33 cellular contexts compared by ENCODE assay signal in genomic region chr5:27406020-27406419, GRCh38.
"Had no signal": no experiment of that assay in that cellular context is flagged by ENCODE, and none has a peak within 500 bp of the region (broad histone marks: within the 10 kb centered on the region; RNA-seq: fewer than 3 reads in every experiment).

No MANE protein-coding gene starts in this region.

- H3K4me1 ChIP-seq: adrenal gland, ascending aorta, body of pancreas, breast epithelium, colonic mucosa had no signal

- H3K9me3 ChIP-seq: adrenal gland, ascending aorta, body of pancreas, breast epithelium, colonic mucosa had no signal

- DNase-seq: activated effector memory CD4-positive, alpha-beta T cell treated with anti-CD3 and anti-CD28 coated beads, Interleukin-2, amount 50 U/mL, for 16 hours; activated effector memory CD4-positive, alpha-beta T cell treated with Interleukin-2 at 50 U/mL for 16 hours; activated gamma-delta T cell; activated gamma-delta T cell treated with Interleukin-2 at 50 U/mL for 16 hours; activated naive CD4-positive, alpha-beta T cell; activated naive CD4-positive, alpha-beta T cell treated with anti-CD3 and anti-CD28 coated beads for 36 hours; activated naive CD4-positive, alpha-beta T cell treated with anti-CD3 and anti-CD28 coated beads, Interleukin-2, amount 10 ng/mL, durations not matched to agents 7 days and 5 days; activated naive CD4-positive, alpha-beta T cell treated with anti-CD3 and anti-CD28 coated beads, Interleukin-2, amount 50 U/mL, for 16 hours; activated naive CD4-positive, alpha-beta T cell treated with Interleukin-2 at 50 U/mL for 16 hours; activated naive CD8-positive, alpha-beta T cell treated with anti-CD3 and anti-CD28 coated beads for 36 hours; activated naive CD8-positive, alpha-beta T cell treated with anti-CD3 and anti-CD28 coated beads, Interleukin-2, amount 10 ng/mL, durations not matched to agents 7 days and 5 days; activated naive CD8-positive, alpha-beta T cell treated with anti-CD3 and anti-CD28 coated beads, Interleukin-2, amount 50 U/mL, for 24 hours; activated T-cell treated with anti-CD3 and anti-CD28 coated beads, Interleukin-2, amount 50 U/mL, for 48 hours; activated T-cell treated with anti-CD3 and anti-CD28 coated beads, Interleukin-2, amount 50 U/mL, for 72 hours; adrenal gland; amniotic stem cell; amygdala; anterior cingulate cortex; aorta; body of pancreas; brain microvascular endothelial cell; caudate nucleus; central memory CD4-positive, alpha-beta T cell; cerebellar nuclear complex; colonic mucosa had no signal

- FAIRE-seq: astrocyte, bronchial epithelial cell, colon had no signal

- H3K4me3 ChIP-seq: adrenal gland, ascending aorta, body of pancreas, breast epithelium, cardiac muscle cell, colonic mucosa had no signal

- H3K36me3 ChIP-seq: adrenal gland, ascending aorta, brain microvascular endothelial cell, breast epithelium, cardiac muscle cell, colonic mucosa had no signal

- H3K27ac ChIP-seq: adrenal gland, ascending aorta, body of pancreas, brain microvascular endothelial cell, breast epithelium, cardiac muscle cell, colonic mucosa had no signal

- ATAC-seq: activated naive CD4-positive, alpha-beta T cell treated with anti-CD3 and anti-CD28 coated beads, Interleukin-2, amount 50 U/mL, for 72 hours; activated naive CD8-positive, alpha-beta T cell treated with anti-CD3 and anti-CD28 coated beads, Interleukin-2, amount 50 U/mL, for 24 hours; activated T-cell treated with anti-CD3 and anti-CD28 coated beads, Interleukin-2, amount 50 U/mL, for 72 hours; activated T-helper 17 cell treated with anti-CD3 and anti-CD28 coated beads, Interleukin-2, amount 50 U/mL, for 72 hours; body of pancreas had no signal

- H3K27me3 ChIP-seq: adrenal gland, ascending aorta, body of pancreas, brain microvascular endothelial cell, breast epithelium, cardiac muscle cell, colonic mucosa had no signal
